In genomic region chr16:53744449-53744848, GRCh38 we compare ENCODE assay signal across 9 cellular contexts. TPM values are rescaled to one million over a fixed set of nuclear protein-coding genes. Genes with fewer than 3 reads are reported as not detected.
DNase-seq lines count a peak whose midpoint lies in the region; ATAC-seq, FAIRE-seq and TF ChIP-seq lines count a peak whose summit lies in the region.
"Had no signal": no experiment of that assay in that cellular context is flagged by ENCODE, and none has a peak within 500 bp of the region (broad histone marks: within the 10 kb centered on the region; RNA-seq: fewer than 3 reads in every experiment).

No MANE protein-coding gene starts in this region.

- peaks cover 40% of the 10 kb centered on the region for H3K4me1 Mint-ChIP-seq in stimulated activated memory B cell treated with anti-CD40 and anti-IgM and Interleukin-4, amounts not matched to agents 10 μg/mL and 1 μg/mL and 100 μg/mL, for 72 hours

- H3K9me3 ChIP-seq in PC-9 (ENCODE audit: insufficient read depth, low read depth) (peaks cover 6% of the 10 kb centered on the region; the same call in 1 of the 2 replicates), MM.1S (replicated peaks; ENCODE audit: insufficient read depth, low read length) (no peaks in the 10 kb centered on the region)

- FAIRE-seq in bronchial epithelial cell (lab: Jason Lieb, UNC) = no peak
- no peak for FAIRE-seq in GM19239 (lab: Jason Lieb, UNC)

- no peak for TF ChIP-seq CTCF in PC-9 (conservative IDR thresholded peaks at IDR 0.05)
- TF ChIP-seq CTCF in bronchial epithelial cell (IDR thresholded peaks at IDR 0.05; ENCODE audit: insufficient read depth, low read length, severe bottlenecking) = no peak
- TF ChIP-seq CTCF in MM.1S (IDR thresholded peaks at IDR 0.05; ENCODE audit: low read length) = no peak

- H3K4me2 ChIP-seq in PC-9 (peak overlapping the region; percentile 68), MM.1S (ENCODE audit: low read depth, low read length) (no peak overlapping the region)

- H2AFZ ChIP-seq in PC-9 (no peak overlapping the region), MM.1S (ENCODE audit: low read length) (no peak overlapping the region)

- peaks cover 42% of the 10 kb centered on the region for H3K79me2 ChIP-seq in PC-9 (ENCODE audit: low read depth)
- peaks cover 25% of the 10 kb centered on the region for H3K79me2 ChIP-seq in MM.1S (ENCODE audit: low read length)

- H3K9ac ChIP-seq in MM.1S (ENCODE audit: low read length) = no peak overlapping the region

- BruUV-seq in PC-9 (replicated peaks; lab: Mats Ljungman, UMichigan) = no TSS peak

- H4K20me1 ChIP-seq in PC-9 (ENCODE audit: insufficient read depth) (no peaks in the 10 kb centered on the region), MM.1S (ENCODE audit: insufficient read depth, low read length) (no peaks in the 10 kb centered on the region)

- peak; percentile 2 for DNase-seq in activated CD4-positive, CD25-positive, alpha-beta regulatory T cell treated with anti-CD3 and anti-CD28 coated beads, Interleukin-2, amount 50 U/mL, for 16 hours (ENCODE audit: low read depth, low spot score)
- no peak for DNase-seq in activated CD4-positive, CD25-positive, alpha-beta regulatory T cell treated with anti-CD3 and anti-CD28 coated beads, Interleukin-2, amount 50 U/mL, for 72 hours
- DNase-seq in PC-9 (peak; percentile 22 to 84), bronchial epithelial cell (ENCODE audit: low read depth) (peak; percentile 24), GM19239 (ENCODE audit: insufficient read length, low spot score) (no peak), 8988T (no peak), MM.1S (no peak)
- DNase-seq: SIG-M5 had no signal

- CTCF ChIA-PET in PC-9 (lab: Charles Lee) = interaction anchor here (0.6 kb wide), 1 partner anchor 541 kb away, joined by 4 read pairs; no protein-coding TSS in a partner anchor

- no peaks in the 10 kb centered on the region for H3K27me3 Mint-ChIP-seq in stimulated activated memory B cell treated with anti-CD40 and anti-IgM and Interleukin-4, amounts not matched to agents 10 μg/mL and 1 μg/mL and 100 μg/mL, for 72 hours

- peaks cover 2% of the 10 kb centered on the region for H3K9me3 Mint-ChIP-seq in stimulated activated memory B cell treated with anti-CD40 and anti-IgM and Interleukin-4, amounts not matched to agents 10 μg/mL and 1 μg/mL and 100 μg/mL, for 72 hours

- H3K9me2 ChIP-seq in PC-9 (ENCODE audit: insufficient read depth) (no peaks in the 10 kb centered on the region), MM.1S (replicated peaks; ENCODE audit: insufficient read depth, low read length) (no peaks in the 10 kb centered on the region)

- H3K27me3 ChIP-seq in PC-9 (ENCODE audit: insufficient read depth, low read depth) (no peaks in the 10 kb centered on the region), bronchial epithelial cell (ENCODE audit: control insufficient read depth, insufficient read depth, low read length) (no peaks in the 10 kb centered on the region), MM.1S (replicated peaks; ENCODE audit: insufficient read depth, low read length) (no peaks in the 10 kb centered on the region)

- H3K27ac ChIP-seq in PC-9 (peak overlapping the region; percentile 79), MM.1S (ENCODE audit: low read length) (no peak overlapping the region)

- H3F3A ChIP-seq in PC-9 (ENCODE audit: insufficient read depth, low read depth) (peaks cover 34% of the 10 kb centered on the region), MM.1S (ENCODE audit: insufficient read depth, low read length) (no peaks in the 10 kb centered on the region)

- intact Hi-C loops in PC-9 (cut with micrococcal nuclease; ENCODE audit: unreplicated experiment) = no loop called here

- H3K4me3 ChIP-seq in PC-9 (no peak overlapping the region; the same call in 1 of the 2 replicates), bronchial epithelial cell (ENCODE audit: low read depth, low read length) (no peak overlapping the region), MM.1S (ENCODE audit: low read length) (no peak overlapping the region)

- H3K36me3 ChIP-seq in PC-9 (ENCODE audit: low read depth) (no peaks in the 10 kb centered on the region), bronchial epithelial cell (ENCODE audit: control insufficient read depth, insufficient read depth, low read length) (no peaks in the 10 kb centered on the region), MM.1S (replicated peaks; ENCODE audit: insufficient read depth, low read length) (no peaks in the 10 kb centered on the region)

- POLR2A ChIA-PET in PC-9 (lab: Charles Lee; ENCODE audit: unreplicated experiment) = no interaction called here

- peak overlapping the region; percentile 19 for H3K27ac Mint-ChIP-seq in stimulated activated memory B cell treated with anti-CD40 and anti-IgM and Interleukin-4, amounts not matched to agents 10 μg/mL and 1 μg/mL and 100 μg/mL, for 72 hours

- no peak overlapping the region for H3K4me3 Mint-ChIP-seq in stimulated activated memory B cell treated with anti-CD40 and anti-IgM and Interleukin-4, amounts not matched to agents 10 μg/mL and 1 μg/mL and 100 μg/mL, for 72 hours

- H3K4me1 ChIP-seq in PC-9 (replicated peaks; ENCODE audit: insufficient read depth) (peaks cover 60% of the 10 kb centered on the region), MM.1S (ENCODE audit: low read length) (no peaks in the 10 kb centered on the region)

- peak; percentile 58 for ATAC-seq in stimulated activated memory B cell treated with anti-CD40 and anti-IgM and Interleukin-4, amounts not matched to agents 10 μg/mL and 1 μg/mL and 100 μg/mL, for 72 hours

- H3K36me3 Mint-ChIP-seq in stimulated activated memory B cell treated with anti-CD40 and anti-IgM and Interleukin-4, amounts not matched to agents 10 μg/mL and 1 μg/mL and 100 μg/mL, for 72 hours = peaks cover 8% of the 10 kb centered on the region

RNA-seq across cellular contexts. Expression of gene FTO, which starts 40.5 kb away (rescaled TPM):
- total RNA-seq in PC-9 (2021) (49.2 and 58.1 TPM in 2 replicates), bronchial epithelial cell (41.6 and 44.7 TPM in 2 replicates)

RNA-seq across cellular contexts. Expression of gene RPGRIP1L, which starts 40.8 kb away (rescaled TPM):
- total RNA-seq in PC-9 (2021) = 8.1 and 14.0 TPM in 2 replicates
- 2.9 and 3.8 TPM in 2 replicates for total RNA-seq in bronchial epithelial cell

Comparison
In these comparisons a context has a peak if more than half of its experiments do, and no peak if none do; other contexts are left out.
1. DNase-seq: peak in activated CD4-positive, CD25-positive, alpha-beta regulatory T cell treated with anti-CD3 and anti-CD28 coated beads, Interleukin-2, amount 50 U/mL, for 16 hours (single experiment), PC-9 (2 of 2) and bronchial epithelial cell (single experiment); none in activated CD4-positive, CD25-positive, alpha-beta regulatory T cell treated with anti-CD3 and anti-CD28 coated beads, Interleukin-2, amount 50 U/mL, for 72 hours (single experiment), GM19239 (single experiment), 8988T (single experiment) and MM.1S (single experiment).